Comparison of ENCODE assay signal across 25 cellular contexts in the genomic region with DNA sequence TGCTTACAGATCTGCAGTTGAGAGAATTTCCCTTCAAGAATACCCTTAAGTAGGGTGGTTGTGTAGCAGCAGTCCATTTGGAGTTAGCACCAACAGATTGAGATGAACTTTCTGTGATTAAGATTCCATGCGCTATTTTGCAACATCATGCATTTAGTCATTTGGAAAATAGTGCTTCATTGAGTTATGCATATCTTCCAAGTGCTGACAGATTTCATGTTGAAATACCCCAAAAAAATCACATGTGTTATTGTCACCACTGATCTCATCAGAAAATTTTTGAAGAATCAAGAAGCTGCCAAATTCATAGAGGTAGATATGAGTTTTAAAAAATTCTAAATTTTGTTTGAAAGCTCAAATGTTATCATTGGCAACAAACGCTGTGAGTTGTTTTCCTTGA.
"Had no signal": no experiment of that assay in that cellular context is flagged by ENCODE, and none has a peak within 500 bp of the region (broad histone marks: within the 10 kb centered on the region; RNA-seq: fewer than 3 reads in every experiment).

No MANE protein-coding gene starts in this region.

- H3K27me3 ChIP-seq: body of pancreas, neutrophil, transverse colon, vagina had no signal

- H3K4me1 Mint-ChIP-seq: activated naive CD4-positive, alpha-beta T cell treated with anti-CD3 and anti-CD28 coated beads, Interleukin-2, amount 50 U/mL, for 24 hours; central memory CD8-positive, alpha-beta T cell; naive thymus-derived CD4-positive, alpha-beta T cell; T-helper 17 cell; WTC11 had no signal

- H3K27ac ChIP-seq: body of pancreas, left ventricle myocardium inferior, neutrophil, transverse colon, vagina had no signal

- H3K36me3 Mint-ChIP-seq: activated naive CD4-positive, alpha-beta T cell treated with anti-CD3 and anti-CD28 coated beads, Interleukin-2, amount 50 U/mL, for 24 hours; naive thymus-derived CD4-positive, alpha-beta T cell; WTC11 had no signal

- FAIRE-seq: kidney, small intestine, TTC549 had no signal

- H3K4me3 Mint-ChIP-seq: activated CD8-positive, alpha-beta T cell treated with anti-CD3 and anti-CD28 coated beads for 36 hours; activated naive CD4-positive, alpha-beta T cell treated with anti-CD3 and anti-CD28 coated beads, Interleukin-2, amount 50 U/mL, for 24 hours; central memory CD8-positive, alpha-beta T cell; dendritic cell treated with granulocyte-macrophage colony-stimulating factor and Interleukin-4, amounts not matched to agents 40 ng/mL and 50 ng/mL, for 4 days; naive thymus-derived CD4-positive, alpha-beta T cell; T-helper 17 cell; WTC11 had no signal

- H3K9me3 ChIP-seq: body of pancreas, left ventricle myocardium inferior, mucosa of descending colon, neutrophil, transverse colon, vagina had no signal

- DNase-seq: activated CD4-positive, alpha-beta T cell treated with anti-CD3 and anti-CD28 coated beads for 48 hours; activated CD8-positive, alpha-beta T cell treated with anti-CD3 and anti-CD28 coated beads for 36 hours; activated effector memory CD4-positive, alpha-beta T cell treated with anti-CD3 and anti-CD28 coated beads, Interleukin-2, amount 50 U/mL, for 16 hours; activated T-cell treated with anti-CD3 and anti-CD28 coated beads, Interleukin-2, amount 50 U/mL, for 48 hours; amniotic stem cell; body of pancreas; effector memory CD4-positive, alpha-beta T cell; hippocampal formation; kidney; left ventricle myocardium inferior; mucosa of descending colon; naive thymus-derived CD4-positive, alpha-beta T cell; posterior cingulate gyrus; small intestine; stimulated activated CD4-positive, alpha-beta T cell treated with anti-CD3 and anti-CD28 coated beads, Interleukin-4, amount 100 ng/mL, for 24 hours; stimulated activated naive CD4-positive, alpha-beta T cell; T-helper 17 cell; transverse colon had no signal

- H3K4me1 ChIP-seq: body of pancreas, left ventricle myocardium inferior, transverse colon, vagina had no signal

- H3K4me3 ChIP-seq: body of pancreas, left ventricle myocardium inferior, mucosa of descending colon, transverse colon, vagina had no signal

- H3K27me3 Mint-ChIP-seq: activated CD8-positive, alpha-beta T cell treated with anti-CD3 and anti-CD28 coated beads for 36 hours; activated naive CD4-positive, alpha-beta T cell treated with anti-CD3 and anti-CD28 coated beads, Interleukin-2, amount 50 U/mL, for 24 hours; central memory CD8-positive, alpha-beta T cell; dendritic cell treated with granulocyte-macrophage colony-stimulating factor and Interleukin-4, amounts not matched to agents 40 ng/mL and 50 ng/mL, for 4 days had no signal

- H3K36me3 ChIP-seq: left ventricle myocardium inferior, neutrophil, transverse colon, vagina had no signal

- H3K27ac Mint-ChIP-seq: activated CD8-positive, alpha-beta T cell treated with anti-CD3 and anti-CD28 coated beads for 36 hours; activated naive CD4-positive, alpha-beta T cell treated with anti-CD3 and anti-CD28 coated beads, Interleukin-2, amount 50 U/mL, for 24 hours; dendritic cell treated with granulocyte-macrophage colony-stimulating factor and Interleukin-4, amounts not matched to agents 40 ng/mL and 50 ng/mL, for 4 days; naive thymus-derived CD4-positive, alpha-beta T cell; T-helper 17 cell; WTC11 had no signal

- H3K9me3 Mint-ChIP-seq: activated CD8-positive, alpha-beta T cell treated with anti-CD3 and anti-CD28 coated beads for 36 hours; activated naive CD4-positive, alpha-beta T cell treated with anti-CD3 and anti-CD28 coated beads, Interleukin-2, amount 50 U/mL, for 24 hours; central memory CD8-positive, alpha-beta T cell; dendritic cell treated with granulocyte-macrophage colony-stimulating factor and Interleukin-4, amounts not matched to agents 40 ng/mL and 50 ng/mL, for 4 days had no signal
